12 cellular contexts compared by ENCODE assay signal in genomic region chr9:121372563-121373400, GRCh38. TPM values are rescaled to one million over a fixed set of nuclear protein-coding genes. Genes with fewer than 3 reads are reported as not detected.
A peak's percentile ranks its signal among the peaks of the same experiment; 100 is the strongest.
DNase-seq lines count a peak whose midpoint lies in the region; ATAC-seq and TF ChIP-seq lines count a peak whose summit lies in the region.
"Had no signal": no experiment of that assay in that cellular context is flagged by ENCODE, and none has a peak within 500 bp of the region (broad histone marks: within the 10 kb centered on the region; RNA-seq: fewer than 3 reads in every experiment).

No MANE protein-coding gene starts in this region.

- H3K27me3 Mint-ChIP-seq in MCF 10A (ENCODE audit: insufficient read depth, unreplicated experiment) (no peaks in the 10 kb centered on the region), mesothelial cell of epicardium (ENCODE audit: low read depth) (no peaks in the 10 kb centered on the region)
- H3K27me3 Mint-ChIP-seq: central memory CD8-positive, alpha-beta T cell; naive B cell had no signal

- H3K27ac Mint-ChIP-seq in MCF 10A (ENCODE audit: low read depth, unreplicated experiment) (peak overlapping the region; percentile 92), mesothelial cell of epicardium (peak overlapping the region; percentile 44)
- H3K27ac Mint-ChIP-seq: T-helper 1 cell treated with Interleukin-12 subunit alpha and Interleukin-12 subunit beta and Interleukin-4 antibody, amounts not matched to agents 30 μg/mL and 1 μg/mL, for 36 hours had no signal

- intact Hi-C loops in right cardiac atrium (cut with DNase I) = loop anchor here in 2 of 4 donors (2.0 to 5.0 kb wide), 3 partner anchors 45 to 95 kb away; no protein-coding TSS in a partner anchor
- intact Hi-C loops in left ventricle myocardium superior (cut with micrococcal nuclease) = loop anchor here (10.0 kb wide), 1 partner anchor 48 kb away; no protein-coding TSS in a partner anchor
- intact Hi-C loops in MCF 10A (cut with micrococcal nuclease) = loop anchor here (2.0 kb wide), 2 partner anchors 28 to 90 kb away; no protein-coding TSS in a partner anchor
- intact Hi-C loops in aorta (cut with DNase I) = loop anchor here (1.0 to 5.0 kb wide), 2 partner anchors 105 to 159 kb away; partner anchors contain the start of gene GSN (in 1 of the 2)

- WGBS in right cardiac atrium = 38% methylated on average over 6 of the region's 6 CpGs
- 17 to 25% methylated on average over 6 of the region's 6 CpGs for WGBS in aorta, 2 donors

- H3K9me2 ChIP-seq in Karpas-422 (replicated peaks; ENCODE audit: insufficient read depth, low read length) = no peaks in the 10 kb centered on the region

- no peak overlapping the region for H3K4me3 ChIP-seq in right cardiac atrium (ENCODE audit: low read length)
- no peak overlapping the region for H3K4me3 ChIP-seq in aorta (ENCODE audit: low read length in 2 of 2)
- H3K4me3 ChIP-seq in Karpas-422 (ENCODE audit: low read length) = no peak overlapping the region

- peaks cover 13% of the 10 kb centered on the region for H3K36me3 Mint-ChIP-seq in MCF 10A (ENCODE audit: insufficient read depth, unreplicated experiment)
- no peaks in the 10 kb centered on the region for H3K36me3 Mint-ChIP-seq in mesothelial cell of epicardium

- TF ChIP-seq CTCF in MCF 10A (IDR thresholded peaks at IDR 0.05; ENCODE audit: unreplicated experiment) = no peak
- TF ChIP-seq CTCF in mesothelial cell of epicardium (IDR thresholded peaks at IDR 0.05; ENCODE audit: unreplicated experiment) = no peak

- H3K36me3 ChIP-seq in aorta (ENCODE audit: control insufficient read depth in 1 of 2, insufficient read depth in 2 of 2, low read length in 1 of 2) (no peaks in the 10 kb centered on the region), Karpas-422 (ENCODE audit: insufficient read depth, low read length) (no peaks in the 10 kb centered on the region)

- DNase-seq in right cardiac atrium (no peak), left ventricle myocardium superior (no peak), MCF 10A (ENCODE audit: unreplicated experiment) (peak; percentile 91), mesothelial cell of epicardium (ENCODE audit: low spot score in 2 of 2, unreplicated experiment in 2 of 2) (no peak), aorta (no peak), Karpas-422 (no peak)
- DNase-seq in activated CD4-positive, alpha-beta T cell treated with anti-CD3 and anti-CD28 coated beads for 48 hours = no peak
- DNase-seq: naive B cell; stimulated activated naive CD4-positive, alpha-beta T cell treated with Interleukin-2 at 50 U/mL for 16 hours had no signal

- H3K4me3 Mint-ChIP-seq in MCF 10A (ENCODE audit: unreplicated experiment) = peak overlapping the region; percentile 53
- no peak overlapping the region for H3K4me3 Mint-ChIP-seq in mesothelial cell of epicardium
- H3K4me3 Mint-ChIP-seq: central memory CD8-positive, alpha-beta T cell; T-helper 1 cell treated with Interleukin-12 subunit alpha and Interleukin-12 subunit beta and Interleukin-4 antibody, amounts not matched to agents 30 μg/mL and 1 μg/mL, for 36 hours had no signal

- TSS peak; percentile 84 for BruUV-seq in MCF 10A (replicated peaks; lab: Mats Ljungman, UMichigan)

- no peak overlapping the region for H3K4me2 ChIP-seq in Karpas-422 (ENCODE audit: low read depth, low read length, poor library complexity, severe bottlenecking)

- H3K9me3 Mint-ChIP-seq in MCF 10A (ENCODE audit: unreplicated experiment) = peaks cover 8% of the 10 kb centered on the region
- H3K9me3 Mint-ChIP-seq in mesothelial cell of epicardium = peaks cover 1% of the 10 kb centered on the region
- H3K9me3 Mint-ChIP-seq: central memory CD8-positive, alpha-beta T cell had no signal

- no peak overlapping the region for H3K9ac ChIP-seq in Karpas-422 (ENCODE audit: low read length)

- no peak overlapping the region for H2AFZ ChIP-seq in Karpas-422 (ENCODE audit: low read length)

- H3K79me2 ChIP-seq in Karpas-422 (ENCODE audit: low read length) = peaks cover 15% of the 10 kb centered on the region

- H4K20me1 ChIP-seq in Karpas-422 (ENCODE audit: insufficient read depth, low read depth, low read length) = no peaks in the 10 kb centered on the region

- H3K4me1 ChIP-seq in right cardiac atrium (ENCODE audit: control insufficient read depth, insufficient read depth, low read length) (peaks cover 3% of the 10 kb centered on the region), aorta (ENCODE audit: control insufficient read depth in 1 of 2, insufficient read depth in 2 of 2, low read length in 2 of 2) (peaks cover 0 to 6% of the 10 kb centered on the region in 2 donors), Karpas-422 (ENCODE audit: low read length) (peaks cover 24% of the 10 kb centered on the region)

- peak overlapping the region; percentile 73 for H3K27ac ChIP-seq in right cardiac atrium (ENCODE audit: low read length)
- peak overlapping the region; percentile 59 to 87 for H3K27ac ChIP-seq in aorta (ENCODE audit: low read depth in 1 of 2, low read length in 2 of 2)
- H3K27ac ChIP-seq in Karpas-422 (ENCODE audit: low read length) = no peak overlapping the region

- H3K27me3 ChIP-seq in right cardiac atrium (ENCODE audit: control insufficient read depth, insufficient read depth) (no peaks in the 10 kb centered on the region), aorta (ENCODE audit: control insufficient read depth in 1 of 2, insufficient read depth in 2 of 2, low read length in 1 of 2) (no peaks in the 10 kb centered on the region), Karpas-422 (ENCODE audit: low read length) (no peaks in the 10 kb centered on the region)

- POLR2A ChIA-PET in MCF 10A (lab: Yijun Ruan, JAX) = interaction anchor here (0.7 to 8.8 kb wide), 30 partner anchors 9 to 594 kb away, joined by 3 to 96 read pairs (median 8); partner anchors contain the start of genes GSN and RAB14

- H3K4me1 Mint-ChIP-seq in MCF 10A (ENCODE audit: insufficient read depth, unreplicated experiment) (peaks cover 40% of the 10 kb centered on the region), mesothelial cell of epicardium (peaks cover 45% of the 10 kb centered on the region)

- H3K9me3 ChIP-seq in right cardiac atrium (ENCODE audit: control insufficient read depth, low read length) = no peaks in the 10 kb centered on the region
- H3K9me3 ChIP-seq in aorta (ENCODE audit: control insufficient read depth, low read length) = no peaks in the 10 kb centered on the region
- H3K9me3 ChIP-seq in Karpas-422 (ENCODE audit: low read length) = no peaks in the 10 kb centered on the region

- no peak for ATAC-seq in right cardiac atrium
- ATAC-seq in left ventricle myocardium superior = no peak
- no peak for ATAC-seq in aorta (ENCODE audit: low FRiP score)
- ATAC-seq in HG02571 (IDR thresholded peaks at IDR 0.05; ENCODE audit: unreplicated experiment) = no peak

- CTCF ChIA-PET in MCF 10A (lab: Yijun Ruan, JAX) = interaction anchor here (0.6 to 8.8 kb wide), 15 partner anchors 9 to 917 kb away, joined by 3 to 133 read pairs (median 4); no protein-coding TSS in a partner anchor

RNA-seq across cellular contexts. Expression of gene STOM, which starts 2.7 kb away (rescaled TPM):
- total RNA-seq in right cardiac atrium (100 to 1,000 TPM; 146 to 246 (median 172) TPM), left ventricle myocardium superior (153 TPM), MCF 10A (2022) (200 and 231 TPM in 2 replicates), mesothelial cell of epicardium (48.4 to 53.9 TPM (median 53.2 TPM) in 3 replicates), aorta (100 to 1,000 TPM; 375 to 384 TPM)
- polyA plus RNA-seq in right cardiac atrium (153 TPM), aorta (100 to 1,000 TPM in 1 of 2 donors, 10 to 100 TPM in 1; 80.0 to 115 TPM)
- 16.4 and 33.1 TPM in 2 replicates for total RNA-seq in Karpas-422 (2014; rRNA removed; shearing (Covaris generic); ENCODE audit: low replicate concordance)
